8 cellular contexts compared by ENCODE assay signal in genomic region chr15:90869140-90869541, GRCh38. TPM values are rescaled to one million over a fixed set of nuclear protein-coding genes. Genes with fewer than 3 reads are reported as not detected.
DNase-seq lines count a peak whose midpoint lies in the region; ATAC-seq and TF ChIP-seq lines count a peak whose summit lies in the region.

No MANE protein-coding gene starts in this region.

- H3K4me1 ChIP-seq in GM23248 (ENCODE audit: insufficient read depth) (peaks cover 40% of the 10 kb centered on the region), esophagus (ENCODE audit: control insufficient read depth in 2 of 2, insufficient read depth in 2 of 2, low read length in 1 of 2) (peaks cover 13 to 21% of the 10 kb centered on the region in 2 donors), skeletal muscle satellite cell (ENCODE audit: control insufficient read depth, insufficient read depth, low read length) (peaks cover 52% of the 10 kb centered on the region)

- peaks cover 38 to 46% (median 41%) of the 10 kb centered on the region in 3 donors for H3K4me1 Mint-ChIP-seq in T-cell

- 0 out of 2 replicates have a peak overlapping the region, but pooled peaks have one; percentile 41 for H2AFZ ChIP-seq in GM23248

- CTCF ChIA-PET in T-cell (lab: Charles Lee), result interaction anchor here in 1 of 2 donors (0.6 kb wide), 1 partner anchor 132 kb away, joined by 4 read pairs; no protein-coding TSS in a partner anchor

- peak overlapping the region; percentile 86 for H3K4me2 ChIP-seq in GM23248 (ENCODE audit: unreplicated experiment)
- H3K4me2 ChIP-seq in skeletal muscle satellite cell (ENCODE audit: low read length), result peak overlapping the region; percentile 96

- H3K9ac ChIP-seq in GM23248 (peak overlapping the region; percentile 65), skeletal muscle satellite cell (ENCODE audit: low read depth, low read length) (peak overlapping the region; percentile 31)

- H3K79me2 ChIP-seq in GM23248 (ENCODE audit: insufficient read depth), result peaks cover 37% of the 10 kb centered on the region

- POLR2A ChIA-PET in T-cell (lab: Charles Lee), result no interaction called here

- H3K9me3 ChIP-seq in GM23248 (ENCODE audit: low read depth) (no peaks in the 10 kb centered on the region), esophagus (ENCODE audit: control insufficient read depth in 2 of 2, insufficient read depth in 1 of 2, low read depth in 1 of 2, low read length in 1 of 2) (no peaks in the 10 kb centered on the region), skeletal muscle satellite cell (replicated peaks; ENCODE audit: low read length) (no peaks in the 10 kb centered on the region)

- H3F3A ChIP-seq in GM23248 (ENCODE audit: insufficient read depth), result peaks cover 28% of the 10 kb centered on the region

- DNase-seq in GM23248, result no peak
- DNase-seq in T-cell, result no peak
- DNase-seq in midbrain (lab: John Stamatoyannopoulos, UW), result no peak
- no peak for DNase-seq in NCI-H2227 (lab: John Stamatoyannopoulos, UW; ENCODE audit: unreplicated experiment)
- DNase-seq in foreskin fibroblast, result no peak

- ATAC-seq in T-cell (replicated peaks in 1 of 4) (no peak), GM21825 (IDR thresholded peaks at IDR 0.05; ENCODE audit: unreplicated experiment) (no peak)

- H3K4me3 ChIP-seq in GM23248 (no peak overlapping the region), esophagus (ENCODE audit: low read depth in 1 of 2, low read length in 2 of 2) (no peak overlapping the region), skeletal muscle satellite cell (ENCODE audit: low read length) (no peak overlapping the region), foreskin fibroblast (ENCODE audit: low read depth in 1 of 2, low read length in 2 of 2) (no peak overlapping the region)

- no peak for TF ChIP-seq CTCF in foreskin fibroblast (IDR thresholded peaks at IDR 0.05; ENCODE audit: low read depth, low read length)

- in situ Hi-C loops in GM23248 (cut with MboI), result no loop called here

- no peaks in the 10 kb centered on the region for H3K27me3 ChIP-seq in GM23248 (replicated peaks; ENCODE audit: insufficient read depth)
- no peaks in the 10 kb centered on the region for H3K27me3 ChIP-seq in esophagus (ENCODE audit: control insufficient read depth in 1 of 2, insufficient read depth in 2 of 2, low read length in 2 of 2)
- H3K27me3 ChIP-seq in skeletal muscle satellite cell (ENCODE audit: control insufficient read depth, insufficient read depth, low read length), result no peaks in the 10 kb centered on the region

- no peaks in the 10 kb centered on the region for H3K27me3 Mint-ChIP-seq in T-cell

- H3K9me2 ChIP-seq in GM23248 (ENCODE audit: insufficient read depth), result no peaks in the 10 kb centered on the region

- no peaks in the 10 kb centered on the region for H4K20me1 ChIP-seq in GM23248 (ENCODE audit: insufficient read depth)

- H3K27ac ChIP-seq in GM23248 (peak overlapping the region; percentile 90), esophagus (ENCODE audit: low read depth in 2 of 2, low read length in 1 of 2) (peak overlapping the region; percentile 76 to 90)

- H3K36me3 ChIP-seq in GM23248 (ENCODE audit: low read depth) (no peaks in the 10 kb centered on the region), esophagus (ENCODE audit: control insufficient read depth in 2 of 2, insufficient read depth in 2 of 2, low read length in 1 of 2) (no peaks in the 10 kb centered on the region), skeletal muscle satellite cell (ENCODE audit: insufficient read depth, low read length) (no peaks in the 10 kb centered on the region)

- peak overlapping the region in 2 of 3 donors; percentile 83 to 88 for H3K4me3 Mint-ChIP-seq in T-cell

- no peaks in the 10 kb centered on the region for H3K36me3 Mint-ChIP-seq in T-cell

- peak overlapping the region; percentile 89 to 91 for H3K27ac Mint-ChIP-seq in T-cell

- no peaks in the 10 kb centered on the region for H3K9me3 Mint-ChIP-seq in T-cell

RNA-seq across cellular contexts. Expression of gene FURIN, which starts 0.8 kb away (rescaled TPM):
- 48.1 and 50.8 TPM in 2 replicates for total RNA-seq in GM23248 (2014; rRNA removed; shearing (Covaris generic))
- 13.0 and 13.9 TPM in 2 replicates for polyA plus RNA-seq in GM23248 (2016; fragmentation: Nextera tagmentation; extraction: Ambion mirVana)
- total RNA-seq in T-cell, result 10 to 100 TPM; 52.8 to 74.0 (median 61.4) TPM
- 10 to 100 TPM; 21.0 to 22.3 TPM for polyA plus RNA-seq in esophagus
- total RNA-seq in skeletal muscle satellite cell (2012; rRNA removed), result 38.5 and 43.2 TPM in 2 replicates

RNA-seq across cellular contexts. Expression of gene FES, which starts 15.2 kb away (rescaled TPM):
- total RNA-seq in GM23248 (2014; rRNA removed; shearing (Covaris generic)), result 3.5 and 7.5 TPM in 2 replicates
- 3.5 and 3.6 TPM in 2 replicates for polyA plus RNA-seq in GM23248 (2016; fragmentation: Nextera tagmentation; extraction: Ambion mirVana)
- total RNA-seq in T-cell, result 1 to 10 TPM; 3.2 to 5.2 (median 4.3) TPM
- polyA plus RNA-seq in esophagus, result 1 to 10 TPM; 3.8 to 4.8 TPM
- total RNA-seq in skeletal muscle satellite cell (2012; rRNA removed), result 10.7 and 18.8 TPM in 2 replicates

RNA-seq across cellular contexts. Expression of gene MAN2A2, which starts 34.0 kb away (rescaled TPM):
- total RNA-seq in GM23248 (2014; rRNA removed; shearing (Covaris generic)), result 5.9 and 7.7 TPM in 2 replicates
- polyA plus RNA-seq in GM23248 (2016; fragmentation: Nextera tagmentation; extraction: Ambion mirVana), result 4.3 and 5.1 TPM in 2 replicates
- total RNA-seq in T-cell, result 100 to 1,000 TPM; 119 to 158 (median 142) TPM
- 10 to 100 TPM; 15.8 to 22.1 TPM for polyA plus RNA-seq in esophagus
- total RNA-seq in skeletal muscle satellite cell (2012; rRNA removed), result 3.8 and 6.8 TPM in 2 replicates

Comparison
In these comparisons a context has a peak if more than half of its experiments do, and no peak if none do; other contexts are left out.
1. RNA of gene MAN2A2, which starts 34.0 kb away (total RNA-seq): 119 to 158 TPM in T-cell; 5.9 to 7.7 TPM in GM23248; every median in the first group is over 10 times any median in the second.